In genomic region chr5:60207031-60207430, GRCh38 we compare ENCODE assay signal across 9 cellular contexts.
DNase-seq lines count a peak whose midpoint lies in the region; ATAC-seq and TF ChIP-seq lines count a peak whose summit lies in the region.
"Had no signal": no experiment of that assay in that cellular context is flagged by ENCODE, and none has a peak within 500 bp of the region (broad histone marks: within the 10 kb centered on the region; RNA-seq: fewer than 3 reads in every experiment).

No MANE protein-coding gene starts in this region.

- H3K36me3 ChIP-seq in upper lobe of left lung = no peaks in the 10 kb centered on the region
- H3K36me3 ChIP-seq in CD8-positive, alpha-beta memory T cell (ENCODE audit: insufficient read depth, low read length) = no peaks in the 10 kb centered on the region

- H3K27ac Mint-ChIP-seq in CD8-positive, alpha-beta memory T cell = no peak overlapping the region

- H3K27me3 ChIP-seq in upper lobe of left lung = no peaks in the 10 kb centered on the region
- H3K27me3 ChIP-seq in CD8-positive, alpha-beta memory T cell (ENCODE audit: insufficient read depth, low read length, poor library complexity, severe bottlenecking) = no peaks in the 10 kb centered on the region

- peaks cover 0 to 13% (median 0%) of the 10 kb centered on the region in 4 donors for H3K4me1 ChIP-seq in upper lobe of left lung
- H3K4me1 ChIP-seq in CD8-positive, alpha-beta memory T cell (ENCODE audit: insufficient read depth, low read length) = no peaks in the 10 kb centered on the region

- H3K36me3 Mint-ChIP-seq in CD8-positive, alpha-beta memory T cell = no peaks in the 10 kb centered on the region

- H3K4me1 Mint-ChIP-seq in CD8-positive, alpha-beta memory T cell = no peaks in the 10 kb centered on the region

- ATAC-seq in HG02884 (IDR thresholded peaks at IDR 0.05; ENCODE audit: unreplicated experiment) (peak; percentile 97), upper lobe of left lung (ENCODE audit: low FRiP score in 2 of 2) (peak; percentile 80 to 85)

- DNase-seq in NCI-H2029 (lab: John Stamatoyannopoulos, UW) (peak; percentile 21), NCI-H2029 treated with DMSO at 0.1 percent for 48 hours (lab: John Stamatoyannopoulos, UW) (no peak), NOMO-1 (lab: John Stamatoyannopoulos, UW; ENCODE audit: unreplicated experiment in 2 of 2) (peak; percentile 79 to 99), upper lobe of left lung (peak in 1 of 2 donors; percentile 29)
- DNase-seq in stimulated activated CD4-positive, alpha-beta T cell treated with anti-CD3 and anti-CD28 coated beads, Interleukin-2, amount 100 ng/mL, for 24 hours = no peak
- DNase-seq in effector CD4-positive, alpha-beta T cell = no peak
- no peak for DNase-seq in CD8-positive, alpha-beta memory T cell
- DNase-seq: activated CD4-positive, alpha-beta T cell treated with anti-CD3 and anti-CD28 coated beads, Interleukin-2, amount 50 U/mL, for 48 hours had no signal

- CTCF ChIA-PET in CD8-positive, alpha-beta memory T cell (lab: Charles Lee) = no interaction called here

- no peak overlapping the region for H3K4me3 Mint-ChIP-seq in CD8-positive, alpha-beta memory T cell

- no peak overlapping the region for H3K4me3 ChIP-seq in upper lobe of left lung
- no peak overlapping the region for H3K4me3 ChIP-seq in CD8-positive, alpha-beta memory T cell (ENCODE audit: low read length)

- TF ChIP-seq EP300 in upper lobe of left lung (IDR thresholded peaks at IDR 0.05) = peak in 1 of 4 donors; percentile 84

- TF ChIP-seq CTCF in upper lobe of left lung (IDR thresholded peaks at IDR 0.05) = no peak

- POLR2A ChIA-PET in CD8-positive, alpha-beta memory T cell (lab: Charles Lee) = no interaction called here

- H3K9me3 Mint-ChIP-seq in CD8-positive, alpha-beta memory T cell = peaks cover 0 to 13% (median 2%) of the 10 kb centered on the region in 5 donors

- no peaks in the 10 kb centered on the region for H3K9me3 ChIP-seq in upper lobe of left lung
- H3K9me3 ChIP-seq in CD8-positive, alpha-beta memory T cell (ENCODE audit: low read length) = no peaks in the 10 kb centered on the region

- TF ChIP-seq POLR2A in upper lobe of left lung (IDR thresholded peaks at IDR 0.05) = no peak

- peak overlapping the region in 2 of 4 donors; percentile 17 to 35 for H3K27ac ChIP-seq in upper lobe of left lung
- no peak overlapping the region for H3K27ac ChIP-seq in CD8-positive, alpha-beta memory T cell (ENCODE audit: low read depth, low read length)

- peaks cover 0 to 1% of the 10 kb centered on the region in 2 donors for H3K27me3 Mint-ChIP-seq in CD8-positive, alpha-beta memory T cell

- WGBS in upper lobe of left lung, 2 donors = 4 to 43% methylated on average over 3 of the region's 3 CpGs

Comparison
In these comparisons a context has a peak if more than half of its experiments do, and no peak if none do; other contexts are left out.
1. DNase-seq: peak in NCI-H2029 (single experiment) and NOMO-1 (2 of 2); none in NCI-H2029 treated with DMSO at 0.1 percent for 48 hours (single experiment), stimulated activated CD4-positive, alpha-beta T cell treated with anti-CD3 and anti-CD28 coated beads, Interleukin-2, amount 100 ng/mL, for 24 hours (0 of 2), effector CD4-positive, alpha-beta T cell (single experiment) and CD8-positive, alpha-beta memory T cell (0 of 5).